30 cellular contexts compared by ENCODE assay signal in the genomic region with DNA sequence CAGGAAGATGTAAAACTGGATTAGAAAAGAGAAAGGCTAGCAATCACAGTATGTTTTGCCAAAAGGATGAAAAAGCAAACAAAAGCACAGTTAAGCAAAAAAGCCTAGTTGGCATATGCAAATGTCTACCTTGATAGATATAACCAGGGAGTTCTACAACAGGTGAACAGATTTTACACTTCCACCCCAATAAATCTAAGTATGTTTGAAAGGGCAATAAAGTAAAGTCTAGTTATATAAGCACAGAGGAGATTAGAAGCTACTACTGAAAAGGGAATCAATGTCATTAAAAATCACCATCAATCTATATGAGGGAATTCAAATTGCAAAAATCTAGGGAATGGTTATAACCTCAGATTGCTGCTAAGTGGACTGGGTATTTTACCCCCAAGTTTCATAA. TPM values are rescaled to one million over a fixed set of nuclear protein-coding genes. Genes with fewer than 3 reads are reported as not detected.
A peak's percentile ranks its signal among the peaks of the same experiment; 100 is the strongest.
DNase-seq lines count a peak whose midpoint lies in the region; ATAC-seq and TF ChIP-seq lines count a peak whose summit lies in the region.
"Had no signal": no experiment of that assay in that cellular context is flagged by ENCODE, and none has a peak within 500 bp of the region (broad histone marks: within the 10 kb centered on the region; RNA-seq: fewer than 3 reads in every experiment).

No MANE protein-coding gene starts in this region.

- no peak for DNase-seq in activated CD4-positive, alpha-beta T cell treated with anti-CD3 and anti-CD28 coated beads, Interleukin-2, amount 10 ng/mL, durations not matched to agents 24 days and 14 days
- DNase-seq in activated CD4-positive, alpha-beta T cell treated with anti-CD3 and anti-CD28 coated beads for 4 hours, result no peak
- no peak for DNase-seq in CD4-positive, alpha-beta memory T cell
- DNase-seq in GDM1 (lab: John Stamatoyannopoulos, UW), result no peak
- DNase-seq in NCI-H2029 (lab: John Stamatoyannopoulos, UW), result no peak
- DNase-seq: 8988T; activated CD4-positive, CD25-positive, alpha-beta regulatory T cell treated with anti-CD3 and anti-CD28 coated beads, Interleukin-2, amount 50 U/mL, for 72 hours; activated CD8-positive, alpha-beta memory T cell treated with anti-CD3 and anti-CD28 coated beads for 24 hours; activated T-cell treated with anti-CD3 and anti-CD28 coated beads for 4 hours; adrenal gland; CD8-positive, alpha-beta T cell; EL; H7; kidney glomerular epithelial cell; NCI-H1092; NCI-H1694 treated with DMSO at 0.1 percent for 48 hours; NCI-H2171; NCI-H510A treated with DMSO at 0.1 percent for 48 hours; retina; stimulated activated naive CD8-positive, alpha-beta T cell treated with anti-CD3 and anti-CD28 coated beads, Interleukin-15, Interleukin-2, amounts not matched to agents 100 U/mL and 50 U/mL, for 24 hours had no signal

- CTCF ChIA-PET in CD4-positive, alpha-beta memory T cell (lab: Charles Lee; ENCODE audit: partially characterized antibody), result interaction anchor here (1.0 kb wide), 1 partner anchor 49 kb away, joined by 3 read pairs; no protein-coding TSS in a partner anchor

- intact Hi-C loops in activated CD4-positive, alpha-beta T cell treated with anti-CD3 and anti-CD28 coated beads, Interleukin-2, amount 10 ng/mL, durations not matched to agents 24 days and 14 days (cut with micrococcal nuclease), result no loop called here
- intact Hi-C loops in CD4-positive, alpha-beta memory T cell (cut with micrococcal nuclease), result no loop called here

- peaks cover 24% of the 10 kb centered on the region for H3K36me3 Mint-ChIP-seq in activated CD4-positive, alpha-beta T cell treated with anti-CD3 and anti-CD28 coated beads, Interleukin-2, amount 10 ng/mL, durations not matched to agents 24 days and 14 days (ENCODE audit: low read depth)
- H3K36me3 Mint-ChIP-seq in CD4-positive, alpha-beta memory T cell, result peaks cover 5 to 47% of the 10 kb centered on the region in 2 donors
- H3K36me3 Mint-ChIP-seq in nephron (ENCODE audit: low read depth), result peaks cover 11% of the 10 kb centered on the region
- H3K36me3 Mint-ChIP-seq: natural killer cell treated with Interleukin-12 subunit alpha and Interleukin-12 subunit beta and Interleukin-15 and Interleukin-18, amount 100 ng/mL, for 72 hours had no signal

- no peak overlapping the region for H3K4me3 ChIP-seq in CD4-positive, alpha-beta memory T cell (ENCODE audit: low read length in 2 of 2)
- H3K4me3 ChIP-seq: adrenal gland, hepatocyte, lung, skin epidermis, thoracic aorta had no signal

- H3K9me3 Mint-ChIP-seq in activated CD4-positive, alpha-beta T cell treated with anti-CD3 and anti-CD28 coated beads, Interleukin-2, amount 10 ng/mL, durations not matched to agents 24 days and 14 days, result no peaks in the 10 kb centered on the region
- no peaks in the 10 kb centered on the region for H3K9me3 Mint-ChIP-seq in CD4-positive, alpha-beta memory T cell
- no peaks in the 10 kb centered on the region for H3K9me3 Mint-ChIP-seq in nephron
- H3K9me3 Mint-ChIP-seq: CD8-positive, alpha-beta T cell; natural killer cell treated with Interleukin-12 subunit alpha and Interleukin-12 subunit beta and Interleukin-15 and Interleukin-18, amount 100 ng/mL, for 72 hours; T-helper 1 cell treated with Interleukin-12 subunit alpha and Interleukin-12 subunit beta and Interleukin-4 antibody, amounts not matched to agents 30 μg/mL and 1 μg/mL, for 36 hours had no signal

- peak overlapping the region; percentile 30 for H3K27ac Mint-ChIP-seq in activated CD4-positive, alpha-beta T cell treated with anti-CD3 and anti-CD28 coated beads, Interleukin-2, amount 10 ng/mL, durations not matched to agents 24 days and 14 days
- peak overlapping the region in 5 of 7 donors; percentile 49 to 79 (median 71) for H3K27ac Mint-ChIP-seq in CD4-positive, alpha-beta memory T cell
- H3K27ac Mint-ChIP-seq in nephron, result peak overlapping the region; percentile 36 to 64 (median 49)
- H3K27ac Mint-ChIP-seq: CD8-positive, alpha-beta T cell; natural killer cell treated with Interleukin-12 subunit alpha and Interleukin-12 subunit beta and Interleukin-15 and Interleukin-18, amount 100 ng/mL, for 72 hours; T-helper 1 cell treated with Interleukin-12 subunit alpha and Interleukin-12 subunit beta and Interleukin-4 antibody, amounts not matched to agents 30 μg/mL and 1 μg/mL, for 36 hours had no signal

- TF ChIP-seq CTCF in VCaP (conservative IDR thresholded peaks at IDR 0.05), result no peak
- TF ChIP-seq CTCF in nephron (IDR thresholded peaks at IDR 0.05; ENCODE audit: unreplicated experiment in 3 of 3), result no peak

- H3K27me3 Mint-ChIP-seq in activated CD4-positive, alpha-beta T cell treated with anti-CD3 and anti-CD28 coated beads, Interleukin-2, amount 10 ng/mL, durations not matched to agents 24 days and 14 days, result no peaks in the 10 kb centered on the region
- H3K27me3 Mint-ChIP-seq in CD4-positive, alpha-beta memory T cell, result no peaks in the 10 kb centered on the region
- H3K27me3 Mint-ChIP-seq in nephron (ENCODE audit: low read depth), result no peaks in the 10 kb centered on the region
- H3K27me3 Mint-ChIP-seq: natural killer cell treated with Interleukin-12 subunit alpha and Interleukin-12 subunit beta and Interleukin-15 and Interleukin-18, amount 100 ng/mL, for 72 hours had no signal

- POLR2A ChIA-PET in CD4-positive, alpha-beta memory T cell (lab: Charles Lee; ENCODE audit: partially characterized antibody), result no interaction called here

- ATAC-seq in HG02885 (IDR thresholded peaks at IDR 0.05; ENCODE audit: poor library complexity, unreplicated experiment), result no peak
- ATAC-seq: CD8-positive, alpha-beta T cell; natural killer cell treated with Interleukin-12 subunit alpha and Interleukin-12 subunit beta and Interleukin-15 and Interleukin-18, amount 100 ng/mL, for 72 hours; stimulated activated naive CD8-positive, alpha-beta T cell treated with anti-CD3 and anti-CD28 coated beads, Interleukin-15, Interleukin-2, amounts not matched to agents 100 U/mL and 50 U/mL, for 24 hours had no signal

- peaks cover 43% of the 10 kb centered on the region for H3K4me1 Mint-ChIP-seq in activated CD4-positive, alpha-beta T cell treated with anti-CD3 and anti-CD28 coated beads, Interleukin-2, amount 10 ng/mL, durations not matched to agents 24 days and 14 days
- peaks cover 52 to 79% (median 58%) of the 10 kb centered on the region in 4 donors for H3K4me1 Mint-ChIP-seq in CD4-positive, alpha-beta memory T cell
- H3K4me1 Mint-ChIP-seq in nephron, result peaks cover 76% of the 10 kb centered on the region

- H3K9me3 ChIP-seq in CD4-positive, alpha-beta memory T cell (ENCODE audit: control insufficient read depth in 1 of 2, low read length in 2 of 2), result no peaks in the 10 kb centered on the region
- H3K9me3 ChIP-seq: adrenal gland, thoracic aorta had no signal

- H3K4me1 ChIP-seq in CD4-positive, alpha-beta memory T cell (ENCODE audit: insufficient read depth, low read length), result peaks cover 55% of the 10 kb centered on the region

- H3K27ac ChIP-seq in CD4-positive, alpha-beta memory T cell (ENCODE audit: low read depth, low read length), result no peak overlapping the region
- H3K27ac ChIP-seq in VCaP, result peak overlapping the region; percentile 31
- H3K27ac ChIP-seq: adrenal gland, hepatocyte, skin epidermis, thoracic aorta had no signal

- no peak overlapping the region for H3K4me3 Mint-ChIP-seq in activated CD4-positive, alpha-beta T cell treated with anti-CD3 and anti-CD28 coated beads, Interleukin-2, amount 10 ng/mL, durations not matched to agents 24 days and 14 days
- no peak overlapping the region for H3K4me3 Mint-ChIP-seq in CD4-positive, alpha-beta memory T cell
- no peak overlapping the region for H3K4me3 Mint-ChIP-seq in nephron
- H3K4me3 Mint-ChIP-seq: CD8-positive, alpha-beta T cell; natural killer cell treated with Interleukin-12 subunit alpha and Interleukin-12 subunit beta and Interleukin-15 and Interleukin-18, amount 100 ng/mL, for 72 hours; T-helper 1 cell treated with Interleukin-12 subunit alpha and Interleukin-12 subunit beta and Interleukin-4 antibody, amounts not matched to agents 30 μg/mL and 1 μg/mL, for 36 hours had no signal

- H3K27me3 ChIP-seq in CD4-positive, alpha-beta memory T cell (ENCODE audit: insufficient read depth, low read length), result no peaks in the 10 kb centered on the region
- H3K27me3 ChIP-seq: adrenal gland, hepatocyte had no signal

- peaks cover 3% of the 10 kb centered on the region for H3K36me3 ChIP-seq in CD4-positive, alpha-beta memory T cell (ENCODE audit: insufficient read depth, low read length)
- H3K36me3 ChIP-seq: adrenal gland, thoracic aorta had no signal

RNA-seq across cellular contexts. Expression of gene CELF1, which starts 49.7 kb away (rescaled TPM):
- total RNA-seq in activated CD4-positive, alpha-beta T cell treated with anti-CD3 and anti-CD28 coated beads, Interleukin-2, amount 10 ng/mL, durations not matched to agents 24 days and 14 days, result 154 and 159 TPM in 2 replicates
- 100 to 1,000 TPM; 145 to 149 TPM for total RNA-seq in CD4-positive, alpha-beta memory T cell
- 10 to 100 TPM; 45.6 to 76.2 TPM for polyA plus RNA-seq in CD4-positive, alpha-beta memory T cell

RNA-seq across cellular contexts. Expression of gene RAPSN, which starts 54.3 kb away (rescaled TPM):
- 0.42 and 1.0 TPM in 2 replicates for total RNA-seq in activated CD4-positive, alpha-beta T cell treated with anti-CD3 and anti-CD28 coated beads, Interleukin-2, amount 10 ng/mL, durations not matched to agents 24 days and 14 days
- 1 to 10 TPM in 1 of 2 experiments, under 1 TPM in 1; 0.55 to 1.7 TPM for total RNA-seq in CD4-positive, alpha-beta memory T cell
- not detected for polyA plus RNA-seq in CD4-positive, alpha-beta memory T cell
- total RNA-seq: hepatocyte, HT1080 had no signal
